Comparison of ENCODE assay signal across 12 cellular contexts in genomic region chr3:60579734-60580133, GRCh38.
A peak's percentile ranks its signal among the peaks of the same experiment; 100 is the strongest.
DNase-seq lines count a peak whose midpoint lies in the region; ATAC-seq and TF ChIP-seq lines count a peak whose summit lies in the region.
"Had no signal": no experiment of that assay in that cellular context is flagged by ENCODE, and none has a peak within 500 bp of the region (broad histone marks: within the 10 kb centered on the region; RNA-seq: fewer than 3 reads in every experiment).

No MANE protein-coding gene starts in this region.

- no peak overlapping the region for H3K4me3 ChIP-seq in epithelial cell of proximal tubule (ENCODE audit: low read depth, low read length)

- ATAC-seq in HG03521 (IDR thresholded peaks at IDR 0.05; ENCODE audit: unreplicated experiment) (no peak), GM19328 (IDR thresholded peaks at IDR 0.05; ENCODE audit: unreplicated experiment) (no peak)
- ATAC-seq: activated CD8-positive, alpha-beta T cell treated with anti-CD3 and anti-CD28 coated beads, Interleukin-2, amount 10 ng/mL, durations not matched to agents 7 days and 5 days had no signal

- TF ChIP-seq CTCF in epithelial cell of proximal tubule (conservative IDR thresholded peaks at IDR 0.05; ENCODE audit: low read depth, low read length) = no peak

- DNase-seq in DMS79 treated with DMSO at 0.1 percent for 48 hours (lab: John Stamatoyannopoulos, UW) (peak; percentile 68), NCI-H446 treated with DMSO at 0.1 percent for 48 hours (lab: John Stamatoyannopoulos, UW) (peak; percentile 21), epithelial cell of proximal tubule (ENCODE audit: low read depth) (peak; percentile 56), putamen (ENCODE audit: low spot score) (peak; percentile 39), medulla oblongata (ENCODE audit: extremely low spot score) (no peak), KG1 (lab: John Stamatoyannopoulos, UW) (no peak)
- DNase-seq: activated CD8-positive, alpha-beta T cell treated with anti-CD3 and anti-CD28 coated beads, Interleukin-2, amount 10 ng/mL, durations not matched to agents 7 days and 5 days; activated naive CD4-positive, alpha-beta T cell treated with anti-CD3 and anti-CD28 coated beads, Interleukin-2, amount 50 U/mL, for 16 hours; Karpas-422; stimulated activated CD4-positive, alpha-beta T cell treated with anti-CD3 and anti-CD28 coated beads, Interleukin-1b, Interleukin-23, amount 100 ng/mL, for 48 hours had no signal

Comparison
In these comparisons a context has a peak if more than half of its experiments do, and no peak if none do; other contexts are left out.
1. DNase-seq: peak in DMS79 treated with DMSO at 0.1 percent for 48 hours (single experiment), NCI-H446 treated with DMSO at 0.1 percent for 48 hours (single experiment), epithelial cell of proximal tubule (single experiment) and putamen (single experiment); none in medulla oblongata (single experiment) and KG1 (single experiment).